In the genomic region with DNA sequence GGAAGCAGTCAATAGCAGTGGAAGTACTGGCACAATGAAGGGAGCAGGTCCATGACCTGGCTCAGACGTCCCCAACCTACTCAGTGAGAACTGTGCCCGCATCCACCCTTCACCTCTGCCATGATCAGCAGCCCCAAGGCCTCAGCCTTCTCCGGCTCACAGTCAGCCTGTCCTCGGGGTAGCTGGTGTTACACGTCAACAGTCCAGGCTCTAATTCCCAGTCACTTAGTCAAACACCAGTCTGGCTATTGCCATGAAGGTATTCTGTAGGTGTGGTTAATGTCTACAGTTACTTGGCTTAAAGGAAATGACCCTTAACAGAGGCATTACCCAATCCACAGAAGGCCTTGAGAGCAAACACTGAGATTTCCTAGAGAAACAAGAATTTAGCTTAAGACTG, we compare ENCODE assay signal across 16 cellular contexts. TPM values are rescaled to one million over a fixed set of nuclear protein-coding genes. Genes with fewer than 3 reads are reported as not detected.
A peak's percentile ranks its signal among the peaks of the same experiment; 100 is the strongest.
DNase-seq lines count a peak whose midpoint lies in the region; ATAC-seq and TF ChIP-seq lines count a peak whose summit lies in the region.
"Had no signal": no experiment of that assay in that cellular context is flagged by ENCODE, and none has a peak within 500 bp of the region (broad histone marks: within the 10 kb centered on the region; RNA-seq: fewer than 3 reads in every experiment).

No MANE protein-coding gene starts in this region.

- H3K27me3 ChIP-seq in brain microvascular endothelial cell (replicated peaks) = no peaks in the 10 kb centered on the region
- no peaks in the 10 kb centered on the region for H3K27me3 ChIP-seq in spleen (replicated peaks in 1 of 7)
- H3K27me3 ChIP-seq in CD4-positive, alpha-beta memory T cell (ENCODE audit: insufficient read depth, low read length) = no peaks in the 10 kb centered on the region

- peaks cover 3 to 73% (median 28%) of the 10 kb centered on the region in 6 donors for H3K4me1 ChIP-seq in spleen
- no peaks in the 10 kb centered on the region for H3K4me1 ChIP-seq in CD4-positive, alpha-beta memory T cell (ENCODE audit: insufficient read depth, low read length)

- intact Hi-C loops in spleen (cut with DNase I; ENCODE audit: low total_unique reads) = no loop called here
- intact Hi-C loops in CD4-positive, alpha-beta memory T cell (cut with micrococcal nuclease) = no loop called here

- peak overlapping the region; percentile 57 for H3K27ac ChIP-seq in brain microvascular endothelial cell
- H3K27ac ChIP-seq in spleen = peak overlapping the region in 5 of 8 donors; percentile 20 to 66 (median 54)
- no peak overlapping the region for H3K27ac ChIP-seq in CD4-positive, alpha-beta memory T cell (ENCODE audit: low read depth, low read length)
- H3K27ac ChIP-seq: WERI-Rb-1 had no signal

- in situ Hi-C loops in brain microvascular endothelial cell (cut with HindIII; ENCODE audit: low pct_ligation_motif_present, low sequenced_read_pairs) = no loop called here

- TF ChIP-seq CTCF in brain microvascular endothelial cell (IDR thresholded peaks at IDR 0.05; ENCODE audit: low read depth, low read length, missing control alignments) (no peak), spleen (IDR thresholded peaks at IDR 0.05 in 8 of 11, conservative IDR thresholded peaks at IDR 0.05 in 3 of 11) (no peak)

- CTCF ChIA-PET in CD4-positive, alpha-beta memory T cell (lab: Charles Lee; ENCODE audit: partially characterized antibody) = no interaction called here

- H3K36me3 ChIP-seq in brain microvascular endothelial cell (replicated peaks) (no peaks in the 10 kb centered on the region), spleen (peaks cover 0 to 9% (median 0%) of the 10 kb centered on the region in 6 donors)
- no peaks in the 10 kb centered on the region for H3K36me3 ChIP-seq in CD4-positive, alpha-beta memory T cell (ENCODE audit: insufficient read depth, low read length)
- H3K36me3 ChIP-seq: WERI-Rb-1 had no signal

- 69 to 82% (median 74%) methylated on average over 5 of the region's 5 CpGs for WGBS in spleen, 5 donors

- peaks cover 0 to 3% (median 0%) of the 10 kb centered on the region in 8 donors for H3K9me3 Mint-ChIP-seq in CD4-positive, alpha-beta memory T cell
- H3K9me3 Mint-ChIP-seq: activated naive CD8-positive, alpha-beta T cell treated with anti-CD3 and anti-CD28 coated beads, Interleukin-2, amount 10 ng/mL, durations not matched to agents 7 days and 5 days; stimulated activated naive CD8-positive, alpha-beta T cell treated with anti-CD3 and anti-CD28 coated beads, Interleukin-15, Interleukin-2, amounts not matched to agents 100 ng/mL and 50 ng/mL, for 24 hours had no signal

- DNase-seq in HK-2 (ENCODE audit: unreplicated experiment) = peak; percentile 28
- DNase-seq in brain microvascular endothelial cell = peak; percentile 73
- DNase-seq in kidney tubule cell (ENCODE audit: low spot score) = peak; percentile 96
- DNase-seq in spleen = peak; percentile 74
- no peak for DNase-seq in HCEC 1CT
- no peak for DNase-seq in DMS53 treated with DMSO at 0.1 percent for 48 hours (lab: John Stamatoyannopoulos, UW; ENCODE audit: unreplicated experiment)
- no peak for DNase-seq in CD4-positive, alpha-beta memory T cell
- DNase-seq: activated CD8-positive, alpha-beta memory T cell treated with anti-CD3 and anti-CD28 coated beads, Interleukin-2, amount 50 U/mL, for 4 hours; activated naive CD8-positive, alpha-beta T cell treated with anti-CD3 and anti-CD28 coated beads, Interleukin-2, amount 10 ng/mL, durations not matched to agents 7 days and 5 days; dermis blood vessel endothelial cell; naive thymus-derived CD8-positive, alpha-beta T cell; NK-92 treated with Interleukin-12 subunit alpha and Interleukin-12 subunit beta, amount 100 ng/mL, for 24 hours; WERI-Rb-1 had no signal

- no peaks in the 10 kb centered on the region for H3K9me3 ChIP-seq in spleen
- H3K9me3 ChIP-seq in CD4-positive, alpha-beta memory T cell (ENCODE audit: control insufficient read depth in 1 of 2, low read length in 2 of 2) = no peaks in the 10 kb centered on the region

- H3K36me3 Mint-ChIP-seq in CD4-positive, alpha-beta memory T cell = no peaks in the 10 kb centered on the region
- H3K36me3 Mint-ChIP-seq: naive thymus-derived CD8-positive, alpha-beta T cell had no signal

- TF ChIP-seq POLR2A in spleen (IDR thresholded peaks at IDR 0.05) = no peak

- peaks cover 0 to 5% (median 1%) of the 10 kb centered on the region in 4 donors for H3K4me1 Mint-ChIP-seq in CD4-positive, alpha-beta memory T cell

- no peak overlapping the region for H3K4me3 ChIP-seq in brain microvascular endothelial cell (ENCODE audit: low read depth, low read length)
- no peak overlapping the region for H3K4me3 ChIP-seq in spleen
- H3K4me3 ChIP-seq in CD4-positive, alpha-beta memory T cell (ENCODE audit: low read length in 2 of 2) = no peak overlapping the region

- H3K4me3 Mint-ChIP-seq in CD4-positive, alpha-beta memory T cell = no peak overlapping the region
- H3K4me3 Mint-ChIP-seq: activated naive CD8-positive, alpha-beta T cell treated with anti-CD3 and anti-CD28 coated beads, Interleukin-2, amount 10 ng/mL, durations not matched to agents 7 days and 5 days; naive thymus-derived CD8-positive, alpha-beta T cell; stimulated activated naive CD8-positive, alpha-beta T cell treated with anti-CD3 and anti-CD28 coated beads, Interleukin-15, Interleukin-2, amounts not matched to agents 100 ng/mL and 50 ng/mL, for 24 hours had no signal

- POLR2A ChIA-PET in CD4-positive, alpha-beta memory T cell (lab: Charles Lee; ENCODE audit: partially characterized antibody) = no interaction called here

- no peaks in the 10 kb centered on the region for H3K27me3 Mint-ChIP-seq in CD4-positive, alpha-beta memory T cell
- H3K27me3 Mint-ChIP-seq: activated naive CD8-positive, alpha-beta T cell treated with anti-CD3 and anti-CD28 coated beads, Interleukin-2, amount 10 ng/mL, durations not matched to agents 7 days and 5 days; naive thymus-derived CD8-positive, alpha-beta T cell; stimulated activated naive CD8-positive, alpha-beta T cell treated with anti-CD3 and anti-CD28 coated beads, Interleukin-15, Interleukin-2, amounts not matched to agents 100 ng/mL and 50 ng/mL, for 24 hours had no signal

- no peak overlapping the region for H3K27ac Mint-ChIP-seq in CD4-positive, alpha-beta memory T cell
- H3K27ac Mint-ChIP-seq: activated naive CD8-positive, alpha-beta T cell treated with anti-CD3 and anti-CD28 coated beads, Interleukin-2, amount 10 ng/mL, durations not matched to agents 7 days and 5 days; stimulated activated naive CD8-positive, alpha-beta T cell treated with anti-CD3 and anti-CD28 coated beads, Interleukin-15, Interleukin-2, amounts not matched to agents 100 ng/mL and 50 ng/mL, for 24 hours had no signal

- ATAC-seq in GM21717 (IDR thresholded peaks at IDR 0.05; ENCODE audit: unreplicated experiment) = no peak
- ATAC-seq: naive thymus-derived CD8-positive, alpha-beta T cell; sciatic nerve had no signal

RNA-seq across cellular contexts. Expression of a gene that starts 49.1 kb away (rescaled TPM):
- 100 to 1,000 TPM in 6 of 7 donors, 10 to 100 TPM in 1; 80.4 to 159 (median 130) TPM for total RNA-seq in spleen
- 10 to 100 TPM; 11.3 to 31.1 (median 23.2) TPM for polyA plus RNA-seq in spleen
- total RNA-seq in CD4-positive, alpha-beta memory T cell = 1 to 10 TPM; 7.4 to 7.7 TPM
- 1 to 10 TPM in 1 of 2 donors, under 1 TPM in 1; 0.83 to 2.5 TPM for polyA plus RNA-seq in CD4-positive, alpha-beta memory T cell

Comparison
In these comparisons a context has a peak if more than half of its experiments do, and no peak if none do; other contexts are left out.
1. DNase-seq: peak in HK-2 (single experiment), brain microvascular endothelial cell (single experiment), kidney tubule cell (single experiment) and spleen (single experiment); none in HCEC 1CT (single experiment), DMS53 treated with DMSO at 0.1 percent for 48 hours (single experiment) and CD4-positive, alpha-beta memory T cell (0 of 5).
2. RNA of a gene that starts 49.1 kb away (total RNA-seq): 80.4 to 159 TPM in spleen; 7.4 to 7.7 TPM in CD4-positive, alpha-beta memory T cell; every median in the first group is over 4 times any median in the second.